In genomic region chr6:53347921-53348435, GRCh38 we compare ENCODE assay signal across 7 cellular contexts. TPM values are rescaled to one million over a fixed set of nuclear protein-coding genes. Genes with fewer than 3 reads are reported as not detected.
DNase-seq lines count a peak whose midpoint lies in the region; ATAC-seq and TF ChIP-seq lines count a peak whose summit lies in the region.

No MANE protein-coding gene starts in this region.

- ATAC-seq in HG02623 (IDR thresholded peaks at IDR 0.05; ENCODE audit: unreplicated experiment): peak; percentile 19
- ATAC-seq in left lung: peak; percentile 80

- H3K36me3 ChIP-seq in left lung: peaks cover 0 to 7% of the 10 kb centered on the region in 2 donors

- H3K27me3 ChIP-seq in left lung: no peaks in the 10 kb centered on the region

- no peak for TF ChIP-seq CTCF in GM13976 (IDR thresholded peaks at IDR 0.05; ENCODE audit: borderline replicate concordance, control extremely low read depth, extremely low read depth, insufficient read depth, missing control alignments)
- TF ChIP-seq CTCF in WI38 (IDR thresholded peaks at IDR 0.05; ENCODE audit: low read depth, low read length): no peak
- no peak for TF ChIP-seq CTCF in left lung (IDR thresholded peaks at IDR 0.05)

- H3K27ac ChIP-seq in left lung: peak overlapping the region; percentile 97 to 98

- H3K4me1 ChIP-seq in left lung: peaks cover 9 to 47% of the 10 kb centered on the region in 2 donors

- in situ Hi-C loops in GM13976 (cut with MboI; ENCODE audit: low sequenced_read_pairs, unreplicated experiment): no loop called here

- DNase-seq in GM13976 (ENCODE audit: low spot score) (peak; percentile 53), NCI-H187 (lab: John Stamatoyannopoulos, UW) (peak; percentile 45 to 47), dedifferentiated amniotic fluid mesenchymal stem cell (ENCODE audit: extremely low spot score) (peak; percentile 57), left lung (peak; percentile 75 to 90)
- DNase-seq in stimulated activated CD4-positive, alpha-beta T cell treated with anti-CD3 and anti-CD28 coated beads, Interleukin-2, amount 100 ng/mL, for 48 hours: peak; percentile 43 to 48

- intact Hi-C loops in left lung (cut with DNase I): no loop called here

- H3K4me3 ChIP-seq in WI38 (ENCODE audit: low read depth, low read length) (peak overlapping the region; percentile 84), left lung (peak overlapping the region; percentile 91)

- H3K9me3 ChIP-seq in left lung: no peaks in the 10 kb centered on the region

RNA-seq across cellular contexts. Expression of gene ELOVL5, which starts 0.8 kb away (rescaled TPM):
- total RNA-seq in left lung: 100 to 1,000 TPM; 127 to 132 TPM

Comparison
In these comparisons a context has a peak if more than half of its experiments do, and no peak if none do; other contexts are left out.
1. Peak in every context shown above with its lines: DNase-seq, ATAC-seq, H3K4me3 ChIP-seq and H3K27ac ChIP-seq.